ENCODE assay signal across 1 cellular context in genomic region chr10:46001187-46001756, GRCh38.
TF ChIP-seq lines count a peak whose summit lies in the region.

No MANE protein-coding gene starts in this region.

TF ChIP-seq in HepG2, 621 proteins besides CTCF, POLR2A, EP300 and RAD21:
- TF ChIP-seq ARNT (IDR thresholded peaks at IDR 0.05) (no peak), CEBPB (IDR thresholded peaks at IDR 0.05; ENCODE audit: borderline replicate concordance, low read depth, low read length) (no peak), POLR2G (IDR thresholded peaks at IDR 0.05; ENCODE audit: low read depth, low read length) (peak; percentile 15; the same call in 1 of the 2 replicates)
